In genomic region chr1:15636436-15636835, GRCh38 we compare ENCODE assay signal across 2 cellular contexts.
A peak's percentile ranks its signal among the peaks of the same experiment; 100 is the strongest.
TF ChIP-seq lines count a peak whose summit lies in the region.

No MANE protein-coding gene starts in this region.

TF ChIP-seq in HEK293, 187 proteins besides CTCF, POLR2A, EP300 and RAD21:
- TF ChIP-seq ZNF121 (tag by site-specific recombination; IDR thresholded peaks at IDR 0.05) (peak; percentile 84), ZNF692 (tag by site-specific recombination; IDR thresholded peaks at IDR 0.05) (no peak)

TF ChIP-seq in K562, 482 proteins besides CTCF, POLR2A, EP300 and RAD21:
- TF ChIP-seq MECOM (CRISPR knock-in tag; IDR thresholded peaks at IDR 0.05), result no peak
- TF ChIP-seq L3MBTL2 (IDR thresholded peaks at IDR 0.05), result no peak
- TF ChIP-seq, protein P1, sequence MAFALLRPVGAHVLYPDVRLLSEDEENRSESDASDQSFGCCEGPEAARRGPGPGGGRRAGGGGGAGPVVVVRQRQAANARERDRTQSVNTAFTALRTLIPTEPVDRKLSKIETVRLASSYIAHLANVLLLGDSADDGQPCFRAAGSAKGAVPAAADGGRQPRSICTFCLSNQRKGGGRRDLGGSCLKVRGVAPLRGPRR (CRISPR knock-in tag; IDR thresholded peaks at IDR 0.05), result no peak
- 0 out of 2 replicates have a peak, but pooled peaks have one; percentile 5 for TF ChIP-seq ZNF121 (CRISPR knock-in tag; conservative IDR thresholded peaks at IDR 0.05)
- no peak for TF ChIP-seq MTA2 (IDR thresholded peaks at IDR 0.05; ENCODE audit: low read depth)
